11 cellular contexts compared by ENCODE assay signal in genomic region chr4:4659871-4660651, GRCh38.
DNase-seq lines count a peak whose midpoint lies in the region; ATAC-seq and TF ChIP-seq lines count a peak whose summit lies in the region.
"Had no signal": no experiment of that assay in that cellular context is flagged by ENCODE, and none has a peak within 500 bp of the region (broad histone marks: within the 10 kb centered on the region; RNA-seq: fewer than 3 reads in every experiment).

No MANE protein-coding gene starts in this region.

- H3K36me3 ChIP-seq in osteoblast (ENCODE audit: insufficient read depth, low read length) (no peaks in the 10 kb centered on the region), mucosa of descending colon (ENCODE audit: low read depth) (no peaks in the 10 kb centered on the region)

- no peaks in the 10 kb centered on the region for H4K20me1 ChIP-seq in osteoblast (ENCODE audit: insufficient read depth, low read length)

- H3K27me3 ChIP-seq in osteoblast (ENCODE audit: insufficient read depth, low read length): peaks cover 5% of the 10 kb centered on the region

- peak overlapping the region; percentile 4 for H2AFZ ChIP-seq in osteoblast (ENCODE audit: low read length)

- H3K4me3 ChIP-seq in osteoblast (ENCODE audit: insufficient read depth, low read length) (peak overlapping the region; percentile 28), mucosa of descending colon (no peak overlapping the region)

- TF ChIP-seq CTCF in osteoblast (IDR thresholded peaks at IDR 0.05; ENCODE audit: extremely low read depth, low read depth, low read length) (no peak), mucosa of descending colon (IDR thresholded peaks at IDR 0.05) (no peak)

- intact Hi-C loops in mucosa of descending colon (cut with DNase I, micrococcal nuclease): no loop called here

- H3K4me1 ChIP-seq in osteoblast (ENCODE audit: insufficient read depth, low read length) (peaks cover 27% of the 10 kb centered on the region), mucosa of descending colon (ENCODE audit: low read depth) (no peaks in the 10 kb centered on the region)

- H3K79me2 ChIP-seq in osteoblast (ENCODE audit: insufficient read depth, low read length): no peaks in the 10 kb centered on the region

- H3K4me2 ChIP-seq in osteoblast (ENCODE audit: insufficient read depth, low read length): peak overlapping the region; percentile 71

- ATAC-seq in HG03135 (IDR thresholded peaks at IDR 0.05; ENCODE audit: unreplicated experiment) (no peak), mucosa of descending colon (no peak), GM21528 (IDR thresholded peaks at IDR 0.05; ENCODE audit: low FRiP score, unreplicated experiment) (no peak)

- peak overlapping the region; percentile 80 for H3K27ac ChIP-seq in osteoblast (ENCODE audit: low read depth, low read length)

- H3K9me3 ChIP-seq in osteoblast (ENCODE audit: low read depth, low read length) (no peaks in the 10 kb centered on the region), mucosa of descending colon (no peaks in the 10 kb centered on the region)

- peak; percentile 86 for DNase-seq in GM04504 (ENCODE audit: low read depth)
- peak; percentile 65 for DNase-seq in NOMO-1 treated with DMSO at 0.1 percent for 48 hours (lab: John Stamatoyannopoulos, UW; ENCODE audit: unreplicated experiment)
- DNase-seq in brain pericyte (ENCODE audit: low read depth, low spot score): peak; percentile 44
- peak; percentile 94 for DNase-seq in osteoblast (ENCODE audit: insufficient read length, low spot score, missing footprints)
- no peak for DNase-seq in NCI-H1105 treated with DMSO at 0.1 percent for 48 hours (lab: John Stamatoyannopoulos, UW)
- no peak for DNase-seq in mucosa of descending colon
- DNase-seq: NCI-H2029 treated with DMSO at 0.1 percent for 48 hours; stimulated activated CD4-positive, alpha-beta T cell treated with anti-CD3 and anti-CD28 coated beads, Interleukin-12 subunit alpha, Interleukin-12 subunit beta, amount 100 ng/mL, for 4 hours; T-helper 1 cell had no signal

Comparison
In these comparisons a context has a peak if more than half of its experiments do, and no peak if none do; other contexts are left out.
1. DNase-seq: peak in GM04504 (single experiment), NOMO-1 treated with DMSO at 0.1 percent for 48 hours (single experiment), brain pericyte (single experiment) and osteoblast (single experiment); none in NCI-H1105 treated with DMSO at 0.1 percent for 48 hours (single experiment) and mucosa of descending colon (0 of 3).